Comparison of ENCODE assay signal across 8 cellular contexts in genomic region chr12:118035194-118036041, GRCh38. TPM values are rescaled to one million over a fixed set of nuclear protein-coding genes. Genes with fewer than 3 reads are reported as not detected.
DNase-seq lines count a peak whose midpoint lies in the region; FAIRE-seq and TF ChIP-seq lines count a peak whose summit lies in the region.

No MANE protein-coding gene starts in this region.

- FAIRE-seq in urothelium cell line (lab: Jason Lieb, UNC): no peak

- H2AFZ ChIP-seq in ACC112 (ENCODE audit: low read length, unreplicated experiment): no peak overlapping the region

- no peaks in the 10 kb centered on the region for H3K79me2 ChIP-seq in ACC112 (ENCODE audit: control insufficient read depth, insufficient read depth, low read length, unreplicated experiment)

- H3K9me3 Mint-ChIP-seq in HFFc6: no peaks in the 10 kb centered on the region
- H3K9me3 Mint-ChIP-seq in osteocyte (ENCODE audit: unreplicated experiment): no peaks in the 10 kb centered on the region

- H3K36me3 Mint-ChIP-seq in HFFc6 (ENCODE audit: low read depth) (peaks cover 47% of the 10 kb centered on the region), osteocyte (ENCODE audit: unreplicated experiment) (peaks cover 57% of the 10 kb centered on the region)

- H3K27me3 Mint-ChIP-seq in HFFc6 (ENCODE audit: insufficient read depth): peaks cover 5% of the 10 kb centered on the region; the same call in 1 of the 2 replicates
- H3K27me3 Mint-ChIP-seq in osteocyte (ENCODE audit: unreplicated experiment): no peaks in the 10 kb centered on the region

- TF ChIP-seq CTCF in GM12872 (IDR thresholded peaks at IDR 0.05; ENCODE audit: insufficient read depth, low read depth, low read length) (peak; percentile 24; the same call in 1 of the 3 replicates), HFFc6 (IDR thresholded peaks at IDR 0.05) (peak; percentile 35), osteocyte (IDR thresholded peaks at IDR 0.05) (no peak)

- H3K27ac ChIP-seq in ACC112 (ENCODE audit: low read depth, low read length): peak overlapping the region; percentile 13; the same call in 1 of the 2 replicates

- H3K4me3 Mint-ChIP-seq in HFFc6 (no peak overlapping the region), osteocyte (ENCODE audit: unreplicated experiment) (no peak overlapping the region)

- H3K36me3 ChIP-seq in ACC112 (ENCODE audit: insufficient read depth, low read length): peaks cover 37% of the 10 kb centered on the region

- H3K4me1 ChIP-seq in ACC112 (ENCODE audit: control insufficient read depth, insufficient read depth, low read length, unreplicated experiment): peaks cover 14% of the 10 kb centered on the region

- no peak for DNase-seq in HFFc6
- DNase-seq in NCI-H1105 treated with DMSO at 0.1 percent for 48 hours (lab: John Stamatoyannopoulos, UW): peak; percentile 46
- peak; percentile 53 for DNase-seq in dermis blood vessel endothelial cell
- peak; percentile 26 for DNase-seq in urothelium cell line (ENCODE audit: low spot score)
- no peak for DNase-seq in osteocyte (ENCODE audit: extremely low spot score, unreplicated experiment)
- no peak for DNase-seq in NCI-H1694 (lab: John Stamatoyannopoulos, UW)

- peaks cover 28% of the 10 kb centered on the region for H3K4me1 Mint-ChIP-seq in HFFc6 (ENCODE audit: low read depth)
- H3K4me1 Mint-ChIP-seq in osteocyte (ENCODE audit: unreplicated experiment): no peaks in the 10 kb centered on the region

- no peaks in the 10 kb centered on the region for H3K27me3 ChIP-seq in ACC112 (ENCODE audit: insufficient read depth, low read length)

- H3K4me3 ChIP-seq in ACC112 (ENCODE audit: low read depth, low read length): no peak overlapping the region

- H3K27ac Mint-ChIP-seq in HFFc6: peak overlapping the region; percentile 77
- no peak overlapping the region for H3K27ac Mint-ChIP-seq in osteocyte (ENCODE audit: unreplicated experiment)

RNA-seq across cellular contexts. Expression of gene RFC5, which starts 18.9 kb away (rescaled TPM):
- 10 to 100 TPM in 5 of 6 experiments, 1 to 10 TPM in 1; 9.3 to 19.6 (median 16.6) TPM for total RNA-seq in HFFc6 (2021; fragmentation: NEBNext Ultra II Directional; extraction: Animal tissue kit (Norgen Biotek cat#: 25700))
- 14.8 and 26.3 TPM in 2 replicates for total RNA-seq in dermis blood vessel endothelial cell
- total RNA-seq in osteocyte: 12.7 and 13.2 TPM in 2 replicates

RNA-seq across cellular contexts. Expression of gene WSB2, which starts 25.6 kb away (rescaled TPM):
- total RNA-seq in HFFc6 (2021; fragmentation: NEBNext Ultra II Directional; extraction: Animal tissue kit (Norgen Biotek cat#: 25700)): 100 to 1,000 TPM; 140 to 168 (median 149) TPM
- 99.0 and 102 TPM in 2 replicates for total RNA-seq in dermis blood vessel endothelial cell
- 94.7 and 98.2 TPM in 2 replicates for total RNA-seq in osteocyte

Comparison
In these comparisons a context has a peak if more than half of its experiments do, and no peak if none do; other contexts are left out.
1. DNase-seq: peak in NCI-H1105 treated with DMSO at 0.1 percent for 48 hours (single experiment), dermis blood vessel endothelial cell (single experiment) and urothelium cell line (single experiment); none in HFFc6 (single experiment), osteocyte (single experiment) and NCI-H1694 (single experiment).